Comparison of ENCODE assay signal across 1 cellular context in the genomic region with DNA sequence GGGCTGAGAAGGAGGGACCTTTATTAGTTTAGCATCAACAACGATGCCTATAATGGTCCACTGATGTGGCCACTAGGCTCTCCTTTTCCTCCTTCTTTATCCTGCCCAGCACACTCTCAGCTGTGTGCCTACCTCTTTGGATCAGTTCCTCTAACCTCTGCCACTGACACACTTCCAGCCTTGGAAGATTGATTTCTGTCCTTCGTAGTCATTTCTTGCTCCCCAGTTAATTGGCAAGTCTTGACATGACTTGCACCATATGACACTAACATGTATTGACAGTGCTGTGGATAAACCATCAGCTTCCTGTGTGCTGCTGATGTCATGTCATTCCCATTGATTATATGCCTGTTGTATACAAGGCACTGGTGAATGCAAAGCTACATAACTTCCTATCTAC.
TF ChIP-seq lines count a peak whose summit lies in the region.

No MANE protein-coding gene starts in this region.

TF ChIP-seq in IMR-90, 13 proteins besides CTCF, POLR2A, EP300 and RAD21 (continued from another document):
- no peak for TF ChIP-seq USF2 (IDR thresholded peaks at IDR 0.05; ENCODE audit: low read depth, low read length)
- TF ChIP-seq RFX5 (IDR thresholded peaks at IDR 0.05; ENCODE audit: low read depth, low read length), result no peak
- TF ChIP-seq CHD1 (IDR thresholded peaks at IDR 0.05; ENCODE audit: low read depth, low read length), result no peak
- TF ChIP-seq NFE2L2 (IDR thresholded peaks at IDR 0.05; ENCODE audit: low read depth, low read length), result no peak
- no peak for TF ChIP-seq ELK1 (IDR thresholded peaks at IDR 0.05; ENCODE audit: borderline replicate concordance, low read depth, low read length)
- no peak for TF ChIP-seq FOS (IDR thresholded peaks at IDR 0.05; ENCODE audit: low read depth, low read length)
- no peak for TF ChIP-seq MXI1 (IDR thresholded peaks at IDR 0.05; ENCODE audit: borderline replicate concordance, low read depth, low read length)
- TF ChIP-seq RCOR1 (IDR thresholded peaks at IDR 0.05; ENCODE audit: insufficient replicate concordance, low read length), result no peak
- no peak for TF ChIP-seq SMC3 (IDR thresholded peaks at IDR 0.05; ENCODE audit: low read depth, low read length)
- no peak for TF ChIP-seq MAZ (IDR thresholded peaks at IDR 0.05; ENCODE audit: borderline replicate concordance, low read depth, low read length)
